19 cellular contexts compared by ENCODE assay signal in genomic region chr1:193660428-193660827, GRCh38.
DNase-seq lines count a peak whose midpoint lies in the region; FAIRE-seq and TF ChIP-seq lines count a peak whose summit lies in the region.
"Had no signal": no experiment of that assay in that cellular context is flagged by ENCODE, and none has a peak within 500 bp of the region (broad histone marks: within the 10 kb centered on the region; RNA-seq: fewer than 3 reads in every experiment).

No MANE protein-coding gene starts in this region.

- TF ChIP-seq CTCF in left ventricle myocardium inferior (IDR thresholded peaks at IDR 0.05; ENCODE audit: borderline replicate concordance) (no peak), bronchial epithelial cell (IDR thresholded peaks at IDR 0.05; ENCODE audit: insufficient read depth, low read length, severe bottlenecking) (no peak)

- peak overlapping the region; percentile 4 for H3K9ac ChIP-seq in rectal smooth muscle tissue (ENCODE audit: low read length)
- H3K9ac ChIP-seq: GM23248 had no signal

- H3K27me3 ChIP-seq in left ventricle myocardium inferior (ENCODE audit: low read depth) (no peaks in the 10 kb centered on the region), bronchial epithelial cell (ENCODE audit: control insufficient read depth, insufficient read depth, low read length) (no peaks in the 10 kb centered on the region), rectal smooth muscle tissue (ENCODE audit: control insufficient read depth, insufficient read depth, low read length) (no peaks in the 10 kb centered on the region)

- DNase-seq in left ventricle myocardium inferior (no peak), cardiac septum (ENCODE audit: low spot score) (no peak), bronchial epithelial cell (ENCODE audit: low read depth) (no peak), SW480 (ENCODE audit: low spot score) (no peak), NCI-H2171 treated with DMSO at 0.1 percent for 48 hours (lab: John Stamatoyannopoulos, UW) (no peak)
- DNase-seq: C1 segment of cervical spinal cord; Calu3; CD4-positive, alpha-beta memory T cell; COR-L47; DMS53; DMS79 treated with DMSO at 0.1 percent for 48 hours; GF-D8; GM23248; H7; HCEC 1CT had no signal

- H3K27ac ChIP-seq in left ventricle myocardium inferior (replicated peaks) (peak overlapping the region; percentile 17), rectal smooth muscle tissue (ENCODE audit: low read depth, low read length) (no peak overlapping the region)
- H3K27ac ChIP-seq: GM23248 had no signal

- no peaks in the 10 kb centered on the region for H3K36me3 ChIP-seq in left ventricle myocardium inferior
- H3K36me3 ChIP-seq in bronchial epithelial cell (ENCODE audit: control insufficient read depth, insufficient read depth, low read length): no peaks in the 10 kb centered on the region
- H3K36me3 ChIP-seq in rectal smooth muscle tissue (ENCODE audit: control insufficient read depth, insufficient read depth, low read length): no peaks in the 10 kb centered on the region

- intact Hi-C loops in left ventricle myocardium inferior (cut with micrococcal nuclease) (no loop called here), cardiac septum (cut with DNase I) (no loop called here)

- H3K4me1 ChIP-seq in left ventricle myocardium inferior: peaks cover 16% of the 10 kb centered on the region
- no peaks in the 10 kb centered on the region for H3K4me1 ChIP-seq in rectal smooth muscle tissue (ENCODE audit: control insufficient read depth, insufficient read depth, low read length)

- H3K9me3 ChIP-seq in left ventricle myocardium inferior (replicated peaks): peaks cover under 1% of the 10 kb centered on the region

- peak; percentile 55 for FAIRE-seq in bronchial epithelial cell (lab: Jason Lieb, UNC)
- FAIRE-seq: GM12891, GM18507, H1 had no signal

- H3K4me3 ChIP-seq in left ventricle myocardium inferior (no peak overlapping the region), bronchial epithelial cell (ENCODE audit: low read depth, low read length) (no peak overlapping the region), rectal smooth muscle tissue (ENCODE audit: low read length) (no peak overlapping the region)
- H3K4me3 ChIP-seq: GM23248 had no signal
